In genomic region chr1:93029317-93029716, GRCh38 we compare ENCODE assay signal across 15 cellular contexts. TPM values are rescaled to one million over a fixed set of nuclear protein-coding genes. Genes with fewer than 3 reads are reported as not detected.
DNase-seq lines count a peak whose midpoint lies in the region; ATAC-seq, FAIRE-seq and TF ChIP-seq lines count a peak whose summit lies in the region.
"Had no signal": no experiment of that assay in that cellular context is flagged by ENCODE, and none has a peak within 500 bp of the region (broad histone marks: within the 10 kb centered on the region; RNA-seq: fewer than 3 reads in every experiment).

No MANE protein-coding gene starts in this region.

- in situ Hi-C loops in brain microvascular endothelial cell (cut with HindIII; ENCODE audit: low pct_ligation_motif_present, low sequenced_read_pairs), result no loop called here

- ATAC-seq in activated T-cell treated with anti-CD3 and anti-CD28 coated beads, Interleukin-2, amount 50 U/mL, for 4 hours, result peak; percentile 73 to 74
- ATAC-seq: left ventricle myocardium superior, Panc1 had no signal

- peak overlapping the region; percentile 54; the same call in 1 of the 2 replicates for H3K4me2 ChIP-seq in MM.1S (ENCODE audit: low read depth, low read length)

- H3K9me3 Mint-ChIP-seq in activated T-cell treated with anti-CD3 and anti-CD28 coated beads, Interleukin-2, amount 50 U/mL, for 4 hours, result no peaks in the 10 kb centered on the region
- no peaks in the 10 kb centered on the region for H3K9me3 Mint-ChIP-seq in activated CD4-positive, alpha-beta memory T cell treated with anti-CD3 and anti-CD28 coated beads for 36 hours
- H3K9me3 Mint-ChIP-seq in immature natural killer cell, result no peaks in the 10 kb centered on the region

- H3K79me2 ChIP-seq in MM.1S (ENCODE audit: low read length), result no peaks in the 10 kb centered on the region

- H3F3A ChIP-seq in MM.1S (ENCODE audit: insufficient read depth, low read length), result peaks cover 5% of the 10 kb centered on the region

- POLR2A ChIA-PET in activated CD4-positive, alpha-beta memory T cell treated with anti-CD3 and anti-CD28 coated beads for 36 hours (lab: Charles Lee), result no interaction called here

- H3K27ac ChIP-seq in MM.1S (ENCODE audit: low read length) (peak overlapping the region; percentile 86), brain microvascular endothelial cell (no peak overlapping the region)
- H3K27ac ChIP-seq: thyroid gland had no signal

- no peaks in the 10 kb centered on the region for H3K36me3 Mint-ChIP-seq in activated T-cell treated with anti-CD3 and anti-CD28 coated beads, Interleukin-2, amount 50 U/mL, for 4 hours (ENCODE audit: insufficient read depth)
- no peaks in the 10 kb centered on the region for H3K36me3 Mint-ChIP-seq in activated CD4-positive, alpha-beta memory T cell treated with anti-CD3 and anti-CD28 coated beads for 36 hours
- no peaks in the 10 kb centered on the region for H3K36me3 Mint-ChIP-seq in immature natural killer cell

- H3K9ac ChIP-seq in MM.1S (ENCODE audit: low read length), result peak overlapping the region; percentile 28; the same call in 1 of the 2 replicates

- H3K27me3 ChIP-seq in MM.1S (replicated peaks; ENCODE audit: insufficient read depth, low read length) (no peaks in the 10 kb centered on the region), brain microvascular endothelial cell (replicated peaks) (peaks cover 4% of the 10 kb centered on the region)
- H3K27me3 ChIP-seq: thyroid gland had no signal

- intact Hi-C loops in activated CD4-positive, alpha-beta memory T cell treated with anti-CD3 and anti-CD28 coated beads for 36 hours (cut with micrococcal nuclease), result no loop called here

- no peak for DNase-seq in activated T-cell treated with anti-CD3 and anti-CD28 coated beads, Interleukin-2, amount 50 U/mL, for 4 hours
- DNase-seq in activated T-cell treated with anti-CD3 and anti-CD28 coated beads for 4 hours, result no peak
- peak; percentile 89 for DNase-seq in MM.1S
- DNase-seq in activated CD4-positive, alpha-beta memory T cell treated with anti-CD3 and anti-CD28 coated beads for 36 hours, result peak; percentile 29
- peak; percentile 38 to 45 (median 39) for DNase-seq in immature natural killer cell
- DNase-seq in brain microvascular endothelial cell, result no peak
- DNase-seq in D341Med (ENCODE audit: low spot score), result no peak
- DNase-seq in D721Med (ENCODE audit: insufficient read length, low spot score), result no peak
- DNase-seq: DMS 273 treated with DMSO at 0.1 percent for 48 hours, left ventricle myocardium superior, NCI-H1092, NCI-H446, T1000, thyroid gland had no signal

- H3K4me1 ChIP-seq in MM.1S (ENCODE audit: low read length), result peaks cover 23% of the 10 kb centered on the region
- H3K4me1 ChIP-seq: thyroid gland had no signal

- FAIRE-seq in D721Med (lab: Jason Lieb, UNC), result no peak

- CTCF ChIA-PET in activated CD4-positive, alpha-beta memory T cell treated with anti-CD3 and anti-CD28 coated beads for 36 hours (lab: Charles Lee), result interaction anchor here (1.2 to 1.9 kb wide), 2 partner anchors 9 to 33 kb away, joined by 3 to 10 read pairs; no protein-coding TSS in a partner anchor

- no peak overlapping the region for H3K4me3 Mint-ChIP-seq in activated T-cell treated with anti-CD3 and anti-CD28 coated beads, Interleukin-2, amount 50 U/mL, for 4 hours
- H3K4me3 Mint-ChIP-seq in activated CD4-positive, alpha-beta memory T cell treated with anti-CD3 and anti-CD28 coated beads for 36 hours, result no peak overlapping the region
- H3K4me3 Mint-ChIP-seq in immature natural killer cell, result no peak overlapping the region

- H4K20me1 ChIP-seq in MM.1S (ENCODE audit: insufficient read depth, low read length), result no peaks in the 10 kb centered on the region

- TF ChIP-seq CTCF in MM.1S (IDR thresholded peaks at IDR 0.05; ENCODE audit: low read length) (no peak), brain microvascular endothelial cell (IDR thresholded peaks at IDR 0.05; ENCODE audit: low read depth, low read length, missing control alignments) (no peak), D721Med (IDR thresholded peaks at IDR 0.05; ENCODE audit: insufficient read depth, missing control alignments) (no peak)

- H3K36me3 ChIP-seq in MM.1S (replicated peaks; ENCODE audit: insufficient read depth, low read length) (no peaks in the 10 kb centered on the region), brain microvascular endothelial cell (replicated peaks) (no peaks in the 10 kb centered on the region)
- H3K36me3 ChIP-seq: thyroid gland had no signal

- 0 out of 2 replicates have a peak overlapping the region, but pooled peaks have one; percentile 27 for H2AFZ ChIP-seq in MM.1S (ENCODE audit: low read length)

- no peak overlapping the region for H3K27ac Mint-ChIP-seq in activated CD4-positive, alpha-beta memory T cell treated with anti-CD3 and anti-CD28 coated beads for 36 hours
- H3K27ac Mint-ChIP-seq in immature natural killer cell, result peak overlapping the region in 1 of 6 donors; percentile 41

- H3K4me1 Mint-ChIP-seq in activated T-cell treated with anti-CD3 and anti-CD28 coated beads, Interleukin-2, amount 50 U/mL, for 4 hours (ENCODE audit: low read depth), result peaks cover 18% of the 10 kb centered on the region
- peaks cover 22% of the 10 kb centered on the region for H3K4me1 Mint-ChIP-seq in activated CD4-positive, alpha-beta memory T cell treated with anti-CD3 and anti-CD28 coated beads for 36 hours (ENCODE audit: low read depth)
- peaks cover 4 to 9% of the 10 kb centered on the region in 2 donors for H3K4me1 Mint-ChIP-seq in immature natural killer cell

- H3K9me2 ChIP-seq in MM.1S (replicated peaks; ENCODE audit: insufficient read depth, low read length), result no peaks in the 10 kb centered on the region

- no peaks in the 10 kb centered on the region for H3K9me3 ChIP-seq in MM.1S (replicated peaks; ENCODE audit: insufficient read depth, low read length)
- H3K9me3 ChIP-seq: thyroid gland had no signal

- H3K4me3 ChIP-seq in MM.1S (ENCODE audit: low read length) (no peak overlapping the region), brain microvascular endothelial cell (ENCODE audit: low read depth, low read length) (no peak overlapping the region)
- H3K4me3 ChIP-seq: thyroid gland had no signal

- no peaks in the 10 kb centered on the region for H3K27me3 Mint-ChIP-seq in activated T-cell treated with anti-CD3 and anti-CD28 coated beads, Interleukin-2, amount 50 U/mL, for 4 hours (ENCODE audit: low read depth)
- H3K27me3 Mint-ChIP-seq in activated CD4-positive, alpha-beta memory T cell treated with anti-CD3 and anti-CD28 coated beads for 36 hours, result peaks cover 3% of the 10 kb centered on the region
- peaks cover 2 to 9% (median 2%) of the 10 kb centered on the region in 3 donors for H3K27me3 Mint-ChIP-seq in immature natural killer cell (ENCODE audit: low read depth in 3 of 3)

RNA-seq across cellular contexts. Expression of gene MTF2, which starts 49.8 kb away (rescaled TPM):
- total RNA-seq in activated T-cell treated with anti-CD3 and anti-CD28 coated beads, Interleukin-2, amount 50 U/mL, for 4 hours, result 10 to 100 TPM; 37.4 to 42.7 (median 42.3) TPM
- 10 to 100 TPM; 53.6 to 55.1 TPM for total RNA-seq in activated CD4-positive, alpha-beta memory T cell treated with anti-CD3 and anti-CD28 coated beads for 36 hours
- polyA plus RNA-seq in immature natural killer cell, result 100 to 1,000 TPM in 1 of 3 donors, 10 to 100 TPM in 2; 50.1 to 101 (median 74.9) TPM

Comparison
In these comparisons a context has a peak if more than half of its experiments do, and no peak if none do; other contexts are left out.
1. DNase-seq: peak in MM.1S (single experiment), activated CD4-positive, alpha-beta memory T cell treated with anti-CD3 and anti-CD28 coated beads for 36 hours (single experiment) and immature natural killer cell (3 of 3); none in activated T-cell treated with anti-CD3 and anti-CD28 coated beads, Interleukin-2, amount 50 U/mL, for 4 hours (single experiment), activated T-cell treated with anti-CD3 and anti-CD28 coated beads for 4 hours (single experiment), brain microvascular endothelial cell (single experiment), D341Med (single experiment) and D721Med (single experiment).